In genomic region chr22:50185384-50186087, GRCh38 we compare ENCODE assay signal across 1 cellular context.
TF ChIP-seq lines count a peak whose summit lies in the region.

TRABD (plus strand) TSS chr22:50185913; CDS start chr22:50193061, 7,148 bp downstream.

TF ChIP-seq in HEK293, 187 proteins besides CTCF, POLR2A, EP300 and RAD21 (continued from another document and continues in another):
- TF ChIP-seq KLF16 (tag by site-specific recombination; IDR thresholded peaks at IDR 0.05), result 0 out of 2 replicates have a peak, but pooled peaks have one; percentile 27
- no peak for TF ChIP-seq ZNF114 (tag by site-specific recombination; IDR thresholded peaks at IDR 0.05)
- TF ChIP-seq, protein P1, sequence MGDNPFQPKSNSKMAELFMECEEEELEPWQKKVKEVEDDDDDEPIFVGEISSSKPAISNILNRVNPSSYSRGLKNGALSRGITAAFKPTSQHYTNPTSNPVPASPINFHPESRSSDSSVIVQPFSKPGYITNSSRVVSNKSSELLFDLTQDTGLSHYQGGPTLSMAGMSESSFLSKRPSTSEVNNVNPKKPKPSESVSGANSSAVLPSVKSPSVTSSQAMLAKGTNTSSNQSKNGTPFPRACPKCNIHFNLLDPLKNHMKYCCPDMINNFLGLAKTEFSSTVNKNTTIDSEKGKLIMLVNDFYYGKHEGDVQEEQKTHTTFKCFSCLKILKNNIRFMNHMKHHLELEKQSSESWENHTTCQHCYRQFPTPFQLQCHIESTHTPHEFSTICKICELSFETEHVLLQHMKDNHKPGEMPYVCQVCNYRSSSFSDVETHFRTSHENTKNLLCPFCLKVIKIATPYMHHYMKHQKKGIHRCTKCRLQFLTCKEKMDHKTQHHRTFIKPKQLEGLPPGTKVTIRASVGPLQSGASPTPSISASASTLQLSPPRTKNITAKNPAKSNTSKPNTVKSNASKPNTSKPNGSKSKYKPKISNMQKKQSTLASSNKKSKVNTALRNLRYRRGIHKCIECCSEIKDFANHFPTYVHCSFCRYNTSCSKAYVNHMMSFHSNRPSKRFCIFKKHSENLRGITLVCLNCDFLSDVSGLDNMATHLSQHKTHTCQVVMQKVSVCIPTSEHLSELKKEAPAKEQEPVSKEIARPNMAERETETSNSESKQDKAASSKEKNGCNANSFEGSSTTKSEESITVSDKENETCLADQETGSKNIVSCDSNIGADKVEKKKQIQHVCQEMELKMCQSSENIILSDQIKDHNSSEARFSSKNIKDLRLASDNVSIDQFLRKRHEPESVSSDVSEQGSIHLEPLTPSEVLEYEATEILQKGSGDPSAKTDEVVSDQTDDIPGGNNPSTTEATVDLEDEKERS (tag by site-specific recombination; IDR thresholded peaks at IDR 0.05), result no peak
- TF ChIP-seq GLI2 (tag by site-specific recombination; IDR thresholded peaks at IDR 0.05; ENCODE audit: borderline replicate concordance, low read depth), result no peak
- TF ChIP-seq ZNF529 (tag by site-specific recombination; IDR thresholded peaks at IDR 0.05; ENCODE audit: insufficient replicate concordance), result no peak
- TF ChIP-seq ZNF324 (tag by site-specific recombination; IDR thresholded peaks at IDR 0.05), result no peak
- no peak for TF ChIP-seq ZNF426 (tag by site-specific recombination; IDR thresholded peaks at IDR 0.05)
- no peak for TF ChIP-seq ZNF621 (tag by site-specific recombination; IDR thresholded peaks at IDR 0.05)
- TF ChIP-seq WT1 (tag by site-specific recombination; IDR thresholded peaks at IDR 0.05), result no peak
- no peak for TF ChIP-seq TSHZ1 (tag by site-specific recombination; IDR thresholded peaks at IDR 0.05; ENCODE audit: borderline replicate concordance)
- no peak for TF ChIP-seq ZNF626 (tag by site-specific recombination; IDR thresholded peaks at IDR 0.05)
- TF ChIP-seq ZNF223 (tag by site-specific recombination; IDR thresholded peaks at IDR 0.05), result no peak
- TF ChIP-seq, protein P2, sequence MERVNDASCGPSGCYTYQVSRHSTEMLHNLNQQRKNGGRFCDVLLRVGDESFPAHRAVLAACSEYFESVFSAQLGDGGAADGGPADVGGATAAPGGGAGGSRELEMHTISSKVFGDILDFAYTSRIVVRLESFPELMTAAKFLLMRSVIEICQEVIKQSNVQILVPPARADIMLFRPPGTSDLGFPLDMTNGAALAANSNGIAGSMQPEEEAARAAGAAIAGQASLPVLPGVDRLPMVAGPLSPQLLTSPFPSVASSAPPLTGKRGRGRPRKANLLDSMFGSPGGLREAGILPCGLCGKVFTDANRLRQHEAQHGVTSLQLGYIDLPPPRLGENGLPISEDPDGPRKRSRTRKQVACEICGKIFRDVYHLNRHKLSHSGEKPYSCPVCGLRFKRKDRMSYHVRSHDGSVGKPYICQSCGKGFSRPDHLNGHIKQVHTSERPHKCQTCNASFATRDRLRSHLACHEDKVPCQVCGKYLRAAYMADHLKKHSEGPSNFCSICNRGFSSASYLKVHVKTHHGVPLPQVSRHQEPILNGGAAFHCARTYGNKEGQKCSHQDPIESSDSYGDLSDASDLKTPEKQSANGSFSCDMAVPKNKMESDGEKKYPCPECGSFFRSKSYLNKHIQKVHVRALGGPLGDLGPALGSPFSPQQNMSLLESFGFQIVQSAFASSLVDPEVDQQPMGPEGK (tag by site-specific recombination; IDR thresholded peaks at IDR 0.05), result peak; percentile 47; the same call in 1 of the 2 replicates
- no peak for TF ChIP-seq ZNF211 (tag by site-specific recombination; IDR thresholded peaks at IDR 0.05; ENCODE audit: low read depth)
- no peak for TF ChIP-seq ZNF610 (tag by site-specific recombination; IDR thresholded peaks at IDR 0.05; ENCODE audit: borderline replicate concordance)
- TF ChIP-seq ZNF2 (tag by site-specific recombination; IDR thresholded peaks at IDR 0.05), result peak; percentile 53; the same call in 1 of the 2 replicates
- no peak for TF ChIP-seq YY1 (tag by site-specific recombination; IDR thresholded peaks at IDR 0.05)
- no peak for TF ChIP-seq ZSCAN5A (tag by site-specific recombination; IDR thresholded peaks at IDR 0.05)
- no peak for TF ChIP-seq ZFP69B (tag by site-specific recombination; IDR thresholded peaks at IDR 0.05)
- no peak for TF ChIP-seq ZNF571 (tag by site-specific recombination; IDR thresholded peaks at IDR 0.05)
- peak; percentile 34; the same call in 1 of the 2 replicates for TF ChIP-seq ZBTB10 (tag by site-specific recombination; IDR thresholded peaks at IDR 0.05)
- TF ChIP-seq EGR2 (tag by site-specific recombination; IDR thresholded peaks at IDR 0.05; ENCODE audit: low read depth), result no peak
- TF ChIP-seq, protein P3, sequence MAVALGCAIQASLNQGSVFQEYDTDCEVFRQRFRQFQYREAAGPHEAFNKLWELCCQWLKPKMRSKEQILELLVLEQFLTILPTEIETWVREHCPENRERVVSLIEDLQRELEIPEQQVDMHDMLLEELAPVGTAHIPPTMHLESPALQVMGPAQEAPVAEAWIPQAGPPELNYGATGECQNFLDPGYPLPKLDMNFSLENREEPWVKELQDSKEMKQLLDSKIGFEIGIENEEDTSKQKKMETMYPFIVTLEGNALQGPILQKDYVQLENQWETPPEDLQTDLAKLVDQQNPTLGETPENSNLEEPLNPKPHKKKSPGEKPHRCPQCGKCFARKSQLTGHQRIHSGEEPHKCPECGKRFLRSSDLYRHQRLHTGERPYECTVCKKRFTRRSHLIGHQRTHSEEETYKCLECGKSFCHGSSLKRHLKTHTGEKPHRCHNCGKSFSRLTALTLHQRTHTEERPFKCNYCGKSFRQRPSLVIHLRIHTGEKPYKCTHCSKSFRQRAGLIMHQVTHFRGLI (tag by site-specific recombination; IDR thresholded peaks at IDR 0.05), result no peak
- no peak for TF ChIP-seq ZNF157 (tag by site-specific recombination; IDR thresholded peaks at IDR 0.05)
- TF ChIP-seq GLIS2 (tag by site-specific recombination; IDR thresholded peaks at IDR 0.05), result no peak
- TF ChIP-seq, protein P4, sequence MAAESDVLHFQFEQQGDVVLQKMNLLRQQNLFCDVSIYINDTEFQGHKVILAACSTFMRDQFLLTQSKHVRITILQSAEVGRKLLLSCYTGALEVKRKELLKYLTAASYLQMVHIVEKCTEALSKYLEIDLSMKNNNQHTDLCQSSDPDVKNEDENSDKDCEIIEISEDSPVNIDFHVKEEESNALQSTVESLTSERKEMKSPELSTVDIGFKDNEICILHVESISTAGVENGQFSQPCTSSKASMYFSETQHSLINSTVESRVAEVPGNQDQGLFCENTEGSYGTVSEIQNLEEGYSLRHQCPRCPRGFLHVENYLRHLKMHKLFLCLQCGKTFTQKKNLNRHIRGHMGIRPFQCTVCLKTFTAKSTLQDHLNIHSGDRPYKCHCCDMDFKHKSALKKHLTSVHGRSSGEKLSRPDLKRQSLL (tag by site-specific recombination; IDR thresholded peaks at IDR 0.05), result no peak
- TF ChIP-seq ELK4 (IDR thresholded peaks at IDR 0.05; ENCODE audit: borderline replicate concordance, low read depth, low read length), result no peak
- TF ChIP-seq ZNF514 (tag by site-specific recombination; IDR thresholded peaks at IDR 0.05), result no peak
- no peak for TF ChIP-seq SCRT1 (tag by site-specific recombination; IDR thresholded peaks at IDR 0.05; ENCODE audit: borderline replicate concordance)
- no peak for TF ChIP-seq PRDM10 (tag by site-specific recombination; IDR thresholded peaks at IDR 0.05)
- TF ChIP-seq, protein P5, sequence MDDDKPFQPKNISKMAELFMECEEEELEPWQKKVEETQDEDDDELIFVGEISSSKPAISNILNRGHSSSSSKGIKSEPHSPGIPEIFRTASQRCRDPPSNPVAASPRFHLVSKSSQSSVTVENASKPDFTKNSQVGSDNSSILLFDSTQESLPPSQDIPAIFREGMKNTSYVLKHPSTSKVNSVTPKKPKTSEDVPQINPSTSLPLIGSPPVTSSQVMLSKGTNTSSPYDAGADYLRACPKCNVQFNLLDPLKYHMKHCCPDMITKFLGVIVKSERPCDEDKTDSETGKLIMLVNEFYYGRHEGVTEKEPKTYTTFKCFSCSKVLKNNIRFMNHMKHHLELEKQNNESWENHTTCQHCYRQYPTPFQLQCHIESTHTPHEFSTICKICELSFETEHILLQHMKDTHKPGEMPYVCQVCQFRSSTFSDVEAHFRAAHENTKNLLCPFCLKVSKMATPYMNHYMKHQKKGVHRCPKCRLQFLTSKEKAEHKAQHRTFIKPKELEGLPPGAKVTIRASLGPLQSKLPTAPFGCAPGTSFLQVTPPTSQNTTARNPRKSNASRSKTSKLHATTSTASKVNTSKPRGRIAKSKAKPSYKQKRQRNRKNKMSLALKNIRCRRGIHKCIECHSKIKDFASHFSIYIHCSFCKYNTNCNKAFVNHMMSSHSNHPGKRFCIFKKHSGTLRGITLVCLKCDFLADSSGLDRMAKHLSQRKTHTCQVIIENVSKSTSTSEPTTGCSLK (tag by site-specific recombination; IDR thresholded peaks at IDR 0.05), result no peak
- no peak for TF ChIP-seq ZNF140 (tag by site-specific recombination; IDR thresholded peaks at IDR 0.05)
- TF ChIP-seq HOXC10 (CRISPR knock-in tag; IDR thresholded peaks at IDR 0.05), result no peak
